In the genomic region with DNA sequence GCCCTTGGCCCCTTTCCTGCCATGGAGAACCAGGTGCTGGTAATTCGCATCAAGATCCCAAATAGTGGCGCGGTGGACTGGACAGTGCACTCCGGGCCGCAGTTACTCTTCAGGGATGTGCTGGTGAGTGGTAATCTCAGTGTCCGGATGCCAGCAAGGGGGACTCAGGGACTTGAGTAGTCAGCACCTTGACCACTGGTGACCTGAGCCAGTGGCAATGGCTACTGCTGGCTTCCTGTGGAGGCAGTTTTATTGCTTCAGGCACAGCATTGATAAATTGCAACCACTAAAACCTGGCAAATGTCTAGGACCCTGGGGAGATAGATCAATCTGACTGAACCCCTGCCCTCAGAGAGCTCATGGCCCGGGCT, we compare ENCODE assay signal across 1 cellular context.
A peak's percentile ranks its signal among the peaks of the same experiment; 100 is the strongest.
TF ChIP-seq lines count a peak whose summit lies in the region.

No MANE protein-coding gene starts in this region.

TF ChIP-seq in K562, 482 proteins besides CTCF, POLR2A, EP300 and RAD21 (continued from another document and continues in another):
- TF ChIP-seq, protein P1, sequence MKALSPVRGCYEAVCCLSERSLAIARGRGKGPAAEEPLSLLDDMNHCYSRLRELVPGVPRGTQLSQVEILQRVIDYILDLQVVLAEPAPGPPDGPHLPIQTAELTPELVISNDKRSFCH (CRISPR knock-in tag; IDR thresholded peaks at IDR 0.05), result no peak
- TF ChIP-seq, protein P1 (tag; IDR thresholded peaks at IDR 0.05), result no peak
- TF ChIP-seq ZNF41 (CRISPR knock-in tag; conservative IDR thresholded peaks at IDR 0.05), result no peak
- TF ChIP-seq, protein P2, sequence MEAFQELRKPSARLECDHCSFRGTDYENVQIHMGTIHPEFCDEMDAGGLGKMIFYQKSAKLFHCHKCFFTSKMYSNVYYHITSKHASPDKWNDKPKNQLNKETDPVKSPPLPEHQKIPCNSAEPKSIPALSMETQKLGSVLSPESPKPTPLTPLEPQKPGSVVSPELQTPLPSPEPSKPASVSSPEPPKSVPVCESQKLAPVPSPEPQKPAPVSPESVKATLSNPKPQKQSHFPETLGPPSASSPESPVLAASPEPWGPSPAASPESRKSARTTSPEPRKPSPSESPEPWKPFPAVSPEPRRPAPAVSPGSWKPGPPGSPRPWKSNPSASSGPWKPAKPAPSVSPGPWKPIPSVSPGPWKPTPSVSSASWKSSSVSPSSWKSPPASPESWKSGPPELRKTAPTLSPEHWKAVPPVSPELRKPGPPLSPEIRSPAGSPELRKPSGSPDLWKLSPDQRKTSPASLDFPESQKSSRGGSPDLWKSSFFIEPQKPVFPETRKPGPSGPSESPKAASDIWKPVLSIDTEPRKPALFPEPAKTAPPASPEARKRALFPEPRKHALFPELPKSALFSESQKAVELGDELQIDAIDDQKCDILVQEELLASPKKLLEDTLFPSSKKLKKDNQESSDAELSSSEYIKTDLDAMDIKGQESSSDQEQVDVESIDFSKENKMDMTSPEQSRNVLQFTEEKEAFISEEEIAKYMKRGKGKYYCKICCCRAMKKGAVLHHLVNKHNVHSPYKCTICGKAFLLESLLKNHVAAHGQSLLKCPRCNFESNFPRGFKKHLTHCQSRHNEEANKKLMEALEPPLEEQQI (IDR thresholded peaks at IDR 0.05), result no peak
- TF ChIP-seq NFE2L1 (tag; IDR thresholded peaks at IDR 0.05; ENCODE audit: borderline replicate concordance, low read depth), result no peak
- TF ChIP-seq BRD4 (IDR thresholded peaks at IDR 0.05), result no peak
- TF ChIP-seq CREM (IDR thresholded peaks at IDR 0.05; ENCODE audit: low read depth), result no peak
- TF ChIP-seq NFIC (IDR thresholded peaks at IDR 0.05), result peak; percentile 14; the same call in 1 of the 2 replicates
- TF ChIP-seq ZNF354B (CRISPR knock-in tag; IDR thresholded peaks at IDR 0.05), result no peak
- TF ChIP-seq ZNF785 (CRISPR knock-in tag; IDR thresholded peaks at IDR 0.05), result no peak
- TF ChIP-seq, protein P3, sequence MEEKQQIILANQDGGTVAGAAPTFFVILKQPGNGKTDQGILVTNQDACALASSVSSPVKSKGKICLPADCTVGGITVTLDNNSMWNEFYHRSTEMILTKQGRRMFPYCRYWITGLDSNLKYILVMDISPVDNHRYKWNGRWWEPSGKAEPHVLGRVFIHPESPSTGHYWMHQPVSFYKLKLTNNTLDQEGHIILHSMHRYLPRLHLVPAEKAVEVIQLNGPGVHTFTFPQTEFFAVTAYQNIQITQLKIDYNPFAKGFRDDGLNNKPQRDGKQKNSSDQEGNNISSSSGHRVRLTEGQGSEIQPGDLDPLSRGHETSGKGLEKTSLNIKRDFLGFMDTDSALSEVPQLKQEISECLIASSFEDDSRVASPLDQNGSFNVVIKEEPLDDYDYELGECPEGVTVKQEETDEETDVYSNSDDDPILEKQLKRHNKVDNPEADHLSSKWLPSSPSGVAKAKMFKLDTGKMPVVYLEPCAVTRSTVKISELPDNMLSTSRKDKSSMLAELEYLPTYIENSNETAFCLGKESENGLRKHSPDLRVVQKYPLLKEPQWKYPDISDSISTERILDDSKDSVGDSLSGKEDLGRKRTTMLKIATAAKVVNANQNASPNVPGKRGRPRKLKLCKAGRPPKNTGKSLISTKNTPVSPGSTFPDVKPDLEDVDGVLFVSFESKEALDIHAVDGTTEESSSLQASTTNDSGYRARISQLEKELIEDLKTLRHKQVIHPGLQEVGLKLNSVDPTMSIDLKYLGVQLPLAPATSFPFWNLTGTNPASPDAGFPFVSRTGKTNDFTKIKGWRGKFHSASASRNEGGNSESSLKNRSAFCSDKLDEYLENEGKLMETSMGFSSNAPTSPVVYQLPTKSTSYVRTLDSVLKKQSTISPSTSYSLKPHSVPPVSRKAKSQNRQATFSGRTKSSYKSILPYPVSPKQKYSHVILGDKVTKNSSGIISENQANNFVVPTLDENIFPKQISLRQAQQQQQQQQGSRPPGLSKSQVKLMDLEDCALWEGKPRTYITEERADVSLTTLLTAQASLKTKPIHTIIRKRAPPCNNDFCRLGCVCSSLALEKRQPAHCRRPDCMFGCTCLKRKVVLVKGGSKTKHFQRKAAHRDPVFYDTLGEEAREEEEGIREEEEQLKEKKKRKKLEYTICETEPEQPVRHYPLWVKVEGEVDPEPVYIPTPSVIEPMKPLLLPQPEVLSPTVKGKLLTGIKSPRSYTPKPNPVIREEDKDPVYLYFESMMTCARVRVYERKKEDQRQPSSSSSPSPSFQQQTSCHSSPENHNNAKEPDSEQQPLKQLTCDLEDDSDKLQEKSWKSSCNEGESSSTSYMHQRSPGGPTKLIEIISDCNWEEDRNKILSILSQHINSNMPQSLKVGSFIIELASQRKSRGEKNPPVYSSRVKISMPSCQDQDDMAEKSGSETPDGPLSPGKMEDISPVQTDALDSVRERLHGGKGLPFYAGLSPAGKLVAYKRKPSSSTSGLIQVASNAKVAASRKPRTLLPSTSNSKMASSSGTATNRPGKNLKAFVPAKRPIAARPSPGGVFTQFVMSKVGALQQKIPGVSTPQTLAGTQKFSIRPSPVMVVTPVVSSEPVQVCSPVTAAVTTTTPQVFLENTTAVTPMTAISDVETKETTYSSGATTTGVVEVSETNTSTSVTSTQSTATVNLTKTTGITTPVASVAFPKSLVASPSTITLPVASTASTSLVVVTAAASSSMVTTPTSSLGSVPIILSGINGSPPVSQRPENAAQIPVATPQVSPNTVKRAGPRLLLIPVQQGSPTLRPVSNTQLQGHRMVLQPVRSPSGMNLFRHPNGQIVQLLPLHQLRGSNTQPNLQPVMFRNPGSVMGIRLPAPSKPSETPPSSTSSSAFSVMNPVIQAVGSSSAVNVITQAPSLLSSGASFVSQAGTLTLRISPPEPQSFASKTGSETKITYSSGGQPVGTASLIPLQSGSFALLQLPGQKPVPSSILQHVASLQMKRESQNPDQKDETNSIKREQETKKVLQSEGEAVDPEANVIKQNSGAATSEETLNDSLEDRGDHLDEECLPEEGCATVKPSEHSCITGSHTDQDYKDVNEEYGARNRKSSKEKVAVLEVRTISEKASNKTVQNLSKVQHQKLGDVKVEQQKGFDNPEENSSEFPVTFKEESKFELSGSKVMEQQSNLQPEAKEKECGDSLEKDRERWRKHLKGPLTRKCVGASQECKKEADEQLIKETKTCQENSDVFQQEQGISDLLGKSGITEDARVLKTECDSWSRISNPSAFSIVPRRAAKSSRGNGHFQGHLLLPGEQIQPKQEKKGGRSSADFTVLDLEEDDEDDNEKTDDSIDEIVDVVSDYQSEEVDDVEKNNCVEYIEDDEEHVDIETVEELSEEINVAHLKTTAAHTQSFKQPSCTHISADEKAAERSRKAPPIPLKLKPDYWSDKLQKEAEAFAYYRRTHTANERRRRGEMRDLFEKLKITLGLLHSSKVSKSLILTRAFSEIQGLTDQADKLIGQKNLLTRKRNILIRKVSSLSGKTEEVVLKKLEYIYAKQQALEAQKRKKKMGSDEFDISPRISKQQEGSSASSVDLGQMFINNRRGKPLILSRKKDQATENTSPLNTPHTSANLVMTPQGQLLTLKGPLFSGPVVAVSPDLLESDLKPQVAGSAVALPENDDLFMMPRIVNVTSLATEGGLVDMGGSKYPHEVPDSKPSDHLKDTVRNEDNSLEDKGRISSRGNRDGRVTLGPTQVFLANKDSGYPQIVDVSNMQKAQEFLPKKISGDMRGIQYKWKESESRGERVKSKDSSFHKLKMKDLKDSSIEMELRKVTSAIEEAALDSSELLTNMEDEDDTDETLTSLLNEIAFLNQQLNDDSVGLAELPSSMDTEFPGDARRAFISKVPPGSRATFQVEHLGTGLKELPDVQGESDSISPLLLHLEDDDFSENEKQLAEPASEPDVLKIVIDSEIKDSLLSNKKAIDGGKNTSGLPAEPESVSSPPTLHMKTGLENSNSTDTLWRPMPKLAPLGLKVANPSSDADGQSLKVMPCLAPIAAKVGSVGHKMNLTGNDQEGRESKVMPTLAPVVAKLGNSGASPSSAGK (IDR thresholded peaks at IDR 0.05), result no peak
- TF ChIP-seq FOXK2 (conservative IDR thresholded peaks at IDR 0.05 in 1 of 2, IDR thresholded peaks at IDR 0.05 in 1 of 2; ENCODE audit: low read depth in 2 of 2), result 0 out of 4 replicates have a peak, but pooled peaks of 1 of the 2 experiments have one; percentile 3
- TF ChIP-seq HSF4 (CRISPR knock-in tag; IDR thresholded peaks at IDR 0.05; ENCODE audit: borderline replicate concordance), result no peak
- no peak for TF ChIP-seq L3MBTL2 (IDR thresholded peaks at IDR 0.05)
- TF ChIP-seq RAD51 (IDR thresholded peaks at IDR 0.05; ENCODE audit: borderline replicate concordance, low read depth), result no peak
- TF ChIP-seq TOE1 (IDR thresholded peaks at IDR 0.05; ENCODE audit: borderline replicate concordance), result 0 out of 2 replicates have a peak, but pooled peaks have one; percentile 13
- no peak for TF ChIP-seq TOE1 (CRISPR knock-in tag; IDR thresholded peaks at IDR 0.05; ENCODE audit: borderline replicate concordance, low read depth)
- no peak for TF ChIP-seq SOX6 (IDR thresholded peaks at IDR 0.05)
- TF ChIP-seq NFRKB (IDR thresholded peaks at IDR 0.05; ENCODE audit: low read depth), result no peak
- TF ChIP-seq, protein P4, sequence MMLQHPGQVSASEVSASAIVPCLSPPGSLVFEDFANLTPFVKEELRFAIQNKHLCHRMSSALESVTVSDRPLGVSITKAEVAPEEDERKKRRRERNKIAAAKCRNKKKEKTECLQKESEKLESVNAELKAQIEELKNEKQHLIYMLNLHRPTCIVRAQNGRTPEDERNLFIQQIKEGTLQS (IDR thresholded peaks at IDR 0.05), result no peak
- TF ChIP-seq, protein P4 (CRISPR knock-in tag; conservative IDR thresholded peaks at IDR 0.05), result no peak
- no peak for TF ChIP-seq RFX5 (IDR thresholded peaks at IDR 0.05; ENCODE audit: low read depth, low read length)
- TF ChIP-seq SPI1 (IDR thresholded peaks at IDR 0.05; ENCODE audit: borderline replicate concordance, low read depth, low read length), result no peak
- no peak for TF ChIP-seq ZKSCAN3 (CRISPR knock-in tag; IDR thresholded peaks at IDR 0.05)
- TF ChIP-seq ZNF324 (CRISPR knock-in tag; IDR thresholded peaks at IDR 0.05), result no peak
- peak in 1 of 3 experiments; percentile 68 for TF ChIP-seq YY1 (IDR thresholded peaks at IDR 0.05; ENCODE audit: borderline replicate concordance in 1 of 3, control insufficient read depth in 1 of 3, extremely low read depth in 1 of 3, insufficient read depth in 3 of 3, insufficient read length in 1 of 3, insufficient replicate concordance in 2 of 3, low read depth in 1 of 3, low read length in 2 of 3)
- TF ChIP-seq, protein P5, sequence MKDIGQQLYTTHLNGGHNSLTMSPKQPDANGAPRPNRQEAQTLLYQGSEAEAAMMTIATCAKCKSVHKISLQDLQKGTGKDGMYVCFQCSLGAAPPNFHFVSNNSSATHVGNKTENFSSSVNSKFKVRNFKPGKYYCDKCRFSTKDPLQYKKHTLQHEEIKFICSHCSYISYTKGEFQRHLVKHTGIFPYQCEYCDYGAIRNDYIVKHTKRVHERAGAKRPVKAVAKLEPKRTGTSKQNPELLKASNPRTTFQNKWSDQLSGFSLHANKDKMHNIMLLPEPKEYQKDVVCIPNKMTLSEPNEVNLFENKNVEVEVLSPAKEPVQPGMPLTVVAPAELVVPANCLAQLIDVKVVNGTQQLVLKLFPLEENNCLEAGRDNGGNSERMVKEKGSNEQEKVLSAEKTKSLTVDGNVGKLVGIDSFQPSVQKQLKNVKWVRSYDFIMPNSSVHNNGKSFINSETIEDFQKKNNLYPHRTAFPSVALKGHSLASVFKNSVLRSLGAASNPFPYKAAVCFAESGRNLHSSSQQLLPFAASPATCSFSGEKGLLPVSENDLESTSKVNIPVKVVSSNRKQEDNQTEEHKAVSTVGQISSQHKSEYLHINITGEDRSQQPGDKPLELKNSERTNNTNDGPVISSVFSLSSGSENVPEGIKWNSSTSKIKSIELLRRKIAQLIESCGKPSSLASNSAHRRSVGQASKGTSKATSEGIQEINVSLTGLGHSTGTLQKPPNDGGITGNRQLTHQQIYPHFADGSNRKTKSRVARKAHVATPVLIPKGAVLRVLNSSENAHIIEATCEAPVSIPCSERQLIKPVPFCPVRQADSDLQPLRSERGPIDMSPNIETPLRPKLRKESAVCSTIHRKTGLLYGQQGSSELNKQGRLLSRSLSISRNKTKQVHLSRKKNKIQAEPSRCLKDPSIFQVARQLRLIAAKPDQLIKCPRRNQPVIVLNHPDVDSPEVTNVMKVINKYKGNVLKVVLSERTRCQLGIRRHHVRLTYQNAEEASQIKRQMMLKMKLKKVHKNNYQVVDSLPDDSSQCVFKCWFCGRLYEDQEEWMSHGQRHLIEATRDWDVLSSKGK (CRISPR knock-in tag; IDR thresholded peaks at IDR 0.05), result no peak
- no peak for TF ChIP-seq ZNF134 (CRISPR knock-in tag; conservative IDR thresholded peaks at IDR 0.05)
- TF ChIP-seq KDM1A (IDR thresholded peaks at IDR 0.05), result peak in 1 of 2 experiments; percentile 27; a peak in 1 of 4 replicates
- no peak for TF ChIP-seq KDM5B (IDR thresholded peaks at IDR 0.05; ENCODE audit: insufficient replicate concordance, low read depth, low read length)
- TF ChIP-seq TSC22D4 (tag; IDR thresholded peaks at IDR 0.05), result no peak
- TF ChIP-seq, protein P6, sequence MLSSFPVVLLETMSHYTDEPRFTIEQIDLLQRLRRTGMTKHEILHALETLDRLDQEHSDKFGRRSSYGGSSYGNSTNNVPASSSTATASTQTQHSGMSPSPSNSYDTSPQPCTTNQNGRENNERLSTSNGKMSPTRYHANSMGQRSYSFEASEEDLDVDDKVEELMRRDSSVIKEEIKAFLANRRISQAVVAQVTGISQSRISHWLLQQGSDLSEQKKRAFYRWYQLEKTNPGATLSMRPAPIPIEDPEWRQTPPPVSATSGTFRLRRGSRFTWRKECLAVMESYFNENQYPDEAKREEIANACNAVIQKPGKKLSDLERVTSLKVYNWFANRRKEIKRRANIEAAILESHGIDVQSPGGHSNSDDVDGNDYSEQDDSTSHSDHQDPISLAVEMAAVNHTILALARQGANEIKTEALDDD (IDR thresholded peaks at IDR 0.05), result peak; percentile 84
- no peak for TF ChIP-seq C11orf30 (IDR thresholded peaks at IDR 0.05; ENCODE audit: low read depth)
- TF ChIP-seq, protein P7, sequence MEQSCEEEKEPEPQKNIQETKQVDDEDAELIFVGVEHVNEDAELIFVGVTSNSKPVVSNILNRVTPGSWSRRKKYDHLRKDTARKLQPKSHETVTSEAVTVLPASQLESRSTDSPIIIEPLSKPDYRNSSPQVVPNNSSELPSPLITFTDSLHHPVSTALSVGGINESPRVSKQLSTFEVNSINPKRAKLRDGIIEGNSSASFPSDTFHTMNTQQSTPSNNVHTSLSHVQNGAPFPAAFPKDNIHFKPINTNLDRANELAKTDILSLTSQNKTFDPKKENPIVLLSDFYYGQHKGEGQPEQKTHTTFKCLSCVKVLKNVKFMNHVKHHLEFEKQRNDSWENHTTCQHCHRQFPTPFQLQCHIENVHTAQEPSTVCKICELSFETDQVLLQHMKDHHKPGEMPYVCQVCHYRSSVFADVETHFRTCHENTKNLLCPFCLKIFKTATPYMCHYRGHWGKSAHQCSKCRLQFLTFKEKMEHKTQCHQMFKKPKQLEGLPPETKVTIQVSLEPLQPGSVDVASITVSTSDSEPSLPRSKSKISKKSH (CRISPR knock-in tag; IDR thresholded peaks at IDR 0.05), result no peak
- TF ChIP-seq EWSR1 (IDR thresholded peaks at IDR 0.05; ENCODE audit: borderline replicate concordance, low read depth, partially characterized antibody), result no peak
- no peak for TF ChIP-seq HDAC8 (tag; IDR thresholded peaks at IDR 0.05)
- TF ChIP-seq, protein P8, sequence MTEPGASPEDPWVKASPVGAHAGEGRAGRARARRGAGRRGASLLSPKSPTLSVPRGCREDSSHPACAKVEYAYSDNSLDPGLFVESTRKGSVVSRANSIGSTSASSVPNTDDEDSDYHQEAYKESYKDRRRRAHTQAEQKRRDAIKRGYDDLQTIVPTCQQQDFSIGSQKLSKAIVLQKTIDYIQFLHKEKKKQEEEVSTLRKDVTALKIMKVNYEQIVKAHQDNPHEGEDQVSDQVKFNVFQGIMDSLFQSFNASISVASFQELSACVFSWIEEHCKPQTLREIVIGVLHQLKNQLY (CRISPR knock-in tag; conservative IDR thresholded peaks at IDR 0.05), result no peak
